ENCODE assay signal across 29 cellular contexts in the genomic region with DNA sequence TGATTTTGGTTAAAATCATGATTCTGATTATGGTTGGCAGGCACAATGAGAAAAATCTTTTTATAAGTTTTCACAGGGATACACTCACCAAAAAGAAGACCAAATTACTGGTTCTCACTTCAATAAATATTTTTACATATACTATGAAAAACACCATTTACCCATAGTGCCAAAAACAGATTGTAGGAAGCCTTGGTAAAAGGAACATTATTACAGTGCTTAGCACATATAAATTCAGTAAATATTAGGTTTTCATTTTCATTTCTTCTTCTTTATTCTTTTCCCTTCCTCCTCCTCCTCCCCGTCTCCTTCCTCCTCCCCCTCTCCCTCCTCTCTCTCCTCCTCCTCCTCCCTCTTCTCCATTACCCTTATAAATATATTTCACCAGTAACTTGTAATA. TPM values are rescaled to one million over a fixed set of nuclear protein-coding genes. Genes with fewer than 3 reads are reported as not detected.
"Had no signal": no experiment of that assay in that cellular context is flagged by ENCODE, and none has a peak within 500 bp of the region (broad histone marks: within the 10 kb centered on the region; RNA-seq: fewer than 3 reads in every experiment).

No MANE protein-coding gene starts in this region.

- H3K9me3 Mint-ChIP-seq: dendritic cell treated with granulocyte-macrophage colony-stimulating factor and Interleukin-4, amounts not matched to agents 40 ng/mL and 50 ng/mL, for 4 days; endodermal cell had no signal

- H3K36me3 ChIP-seq: colonic mucosa, esophagus squamous epithelium, gastrocnemius medialis, heart right ventricle, left lung, lower lobe of right lung had no signal

- H3K4me3 Mint-ChIP-seq: dendritic cell treated with granulocyte-macrophage colony-stimulating factor and Interleukin-4, amounts not matched to agents 40 ng/mL and 50 ng/mL, for 4 days; effector memory CD8-positive, alpha-beta T cell; endodermal cell; memory B cell had no signal

- H3K27ac Mint-ChIP-seq: dendritic cell treated with granulocyte-macrophage colony-stimulating factor and Interleukin-4, amounts not matched to agents 40 ng/mL and 50 ng/mL, for 4 days; effector memory CD8-positive, alpha-beta T cell; endodermal cell; memory B cell had no signal

- H3K27me3 ChIP-seq: colonic mucosa, esophagus squamous epithelium, gastrocnemius medialis, left lung had no signal

- H3K9me3 ChIP-seq: colonic mucosa, esophagus squamous epithelium, gastrocnemius medialis, heart right ventricle, left lung, lower lobe of right lung had no signal

- H3K4me1 Mint-ChIP-seq: endodermal cell, memory B cell had no signal

- DNase-seq: colonic mucosa; cortex of kidney; effector CD8-positive, alpha-beta T cell; effector memory CD8-positive, alpha-beta T cell; endodermal cell; erythroblast; esophagus squamous epithelium; foreskin fibroblast; foreskin melanocyte; gastrocnemius medialis; glutamatergic neuron; head of caudate nucleus; heart right ventricle; hippocampal formation; left cardiac atrium; left lung; left ventricle myocardium superior; lower lobe of right lung; mesendoderm; midbrain had no signal

- H3K4me3 ChIP-seq: colonic mucosa, esophagus squamous epithelium, gastrocnemius medialis, heart right ventricle, left lung, lower lobe of right lung had no signal

- ATAC-seq: effector memory CD8-positive, alpha-beta T cell; esophagus mucosa; gastrocnemius medialis; heart right ventricle; left cardiac atrium; left lung; left ventricle myocardium superior; lower lobe of right lung had no signal

- H3K27ac ChIP-seq: colonic mucosa, epithelial cell of prostate, esophagus squamous epithelium, gastrocnemius medialis, heart right ventricle, left lung, lower lobe of right lung had no signal

- H3K4me1 ChIP-seq: colonic mucosa, esophagus squamous epithelium, heart right ventricle, left lung, lower lobe of right lung had no signal

- H3K36me3 Mint-ChIP-seq: memory B cell had no signal

- FAIRE-seq: endometrium, islet of Langerhans, keratinocyte had no signal

- H3K27me3 Mint-ChIP-seq: dendritic cell treated with granulocyte-macrophage colony-stimulating factor and Interleukin-4, amounts not matched to agents 40 ng/mL and 50 ng/mL, for 4 days; effector memory CD8-positive, alpha-beta T cell had no signal

RNA-seq across cellular contexts. Expression of a gene that starts 15.8 kb away (rescaled TPM):
- total RNA-seq: colonic mucosa, dermis microvascular lymphatic vessel endothelial cell, gastrocnemius medialis, left ventricle myocardium superior, lung microvascular endothelial cell had no signal
